Comparison of ENCODE assay signal across 8 cellular contexts in genomic region chr9:71766663-71767062, GRCh38. TPM values are rescaled to one million over a fixed set of nuclear protein-coding genes. Genes with fewer than 3 reads are reported as not detected.
DNase-seq lines count a peak whose midpoint lies in the region; ATAC-seq, FAIRE-seq and TF ChIP-seq lines count a peak whose summit lies in the region.

No MANE protein-coding gene starts in this region.

- H3K4me1 ChIP-seq in Loucy (ENCODE audit: insufficient read depth, low read length, poor library complexity, severe bottlenecking) (peaks cover 55% of the 10 kb centered on the region), endocrine pancreas (ENCODE audit: control insufficient read depth, insufficient read depth, low read length) (peaks cover 9% of the 10 kb centered on the region), osteoblast (ENCODE audit: insufficient read depth, low read length) (peaks cover 63% of the 10 kb centered on the region)

- no peak for FAIRE-seq in D721Med (lab: Jason Lieb, UNC)

- H3K27ac ChIP-seq in osteoblast (ENCODE audit: low read depth, low read length), result no peak overlapping the region

- H2AFZ ChIP-seq in Loucy (ENCODE audit: low read length) (no peak overlapping the region), osteoblast (ENCODE audit: low read length) (no peak overlapping the region)

- H3K27me3 ChIP-seq in Loucy (ENCODE audit: insufficient read depth, low read length, poor library complexity, severe bottlenecking) (no peaks in the 10 kb centered on the region), endocrine pancreas (ENCODE audit: control insufficient read depth, insufficient read depth, low read length) (no peaks in the 10 kb centered on the region), osteoblast (ENCODE audit: insufficient read depth, low read length) (no peaks in the 10 kb centered on the region)

- H3K36me3 ChIP-seq in Loucy (ENCODE audit: insufficient read depth, low read length) (no peaks in the 10 kb centered on the region), endocrine pancreas (ENCODE audit: control insufficient read depth, insufficient read depth, low read length) (no peaks in the 10 kb centered on the region), osteoblast (ENCODE audit: insufficient read depth, low read length) (no peaks in the 10 kb centered on the region)

- H3K4me3 ChIP-seq in Loucy (ENCODE audit: low read length, poor library complexity, severe bottlenecking), result peak overlapping the region; percentile 98
- peak overlapping the region; percentile 69 for H3K4me3 ChIP-seq in endocrine pancreas (ENCODE audit: control insufficient read depth, insufficient read depth, low read length)
- peak overlapping the region; percentile 95 for H3K4me3 ChIP-seq in osteoblast (ENCODE audit: insufficient read depth, low read length)

- H3K9me3 ChIP-seq in Loucy (ENCODE audit: insufficient read depth, low read depth, low read length), result no peaks in the 10 kb centered on the region
- no peaks in the 10 kb centered on the region for H3K9me3 ChIP-seq in endocrine pancreas (ENCODE audit: control insufficient read depth, low read length)
- no peaks in the 10 kb centered on the region for H3K9me3 ChIP-seq in osteoblast (ENCODE audit: low read depth, low read length)

- H3K9ac ChIP-seq in Loucy (ENCODE audit: low read depth, low read length, poor library complexity, severe bottlenecking) (peak overlapping the region; percentile 84), endocrine pancreas (ENCODE audit: control insufficient read depth, insufficient read depth, low read length) (no peak overlapping the region)

- H3K4me2 ChIP-seq in Loucy (ENCODE audit: low read depth, low read length, poor library complexity, severe bottlenecking), result peak overlapping the region; percentile 85
- H3K4me2 ChIP-seq in osteoblast (ENCODE audit: insufficient read depth, low read length), result peak overlapping the region; percentile 83

- H3K79me2 ChIP-seq in Loucy (ENCODE audit: insufficient read depth, low read length) (peaks cover 63% of the 10 kb centered on the region), osteoblast (ENCODE audit: insufficient read depth, low read length) (peaks cover 58% of the 10 kb centered on the region)

- H3K9me2 ChIP-seq in Loucy (replicated peaks; ENCODE audit: low read depth, low read length), result no peaks in the 10 kb centered on the region

- H4K20me1 ChIP-seq in Loucy (ENCODE audit: insufficient read depth, low read length, poor library complexity, severe bottlenecking) (peaks cover 13% of the 10 kb centered on the region), osteoblast (ENCODE audit: insufficient read depth, low read length) (peaks cover 26% of the 10 kb centered on the region)

- ATAC-seq in GM18907 (IDR thresholded peaks at IDR 0.05; ENCODE audit: unreplicated experiment) (peak; percentile 40), GM18868 (IDR thresholded peaks at IDR 0.05; ENCODE audit: unreplicated experiment) (no peak), HG03039 (IDR thresholded peaks at IDR 0.05; ENCODE audit: unreplicated experiment) (no peak)

- H3F3A ChIP-seq in Loucy (ENCODE audit: low read depth), result peaks cover 5% of the 10 kb centered on the region; the same call in 1 of the 2 replicates

- no peak for TF ChIP-seq CTCF in Loucy (conservative IDR thresholded peaks at IDR 0.05; ENCODE audit: low read length)
- TF ChIP-seq CTCF in osteoblast (IDR thresholded peaks at IDR 0.05; ENCODE audit: extremely low read depth, low read depth, low read length), result no peak
- TF ChIP-seq CTCF in D721Med (IDR thresholded peaks at IDR 0.05; ENCODE audit: insufficient read depth, missing control alignments), result no peak

- DNase-seq in osteoblast (ENCODE audit: insufficient read length, low spot score, missing footprints), result no peak
- no peak for DNase-seq in D721Med (ENCODE audit: insufficient read length, low spot score)
- no peak for DNase-seq in SIG-M5 (lab: John Stamatoyannopoulos, UW)

RNA-seq across cellular contexts. Expression of gene CEMIP2, which starts 1.6 kb away (rescaled TPM):
- 56.9 and 66.2 TPM in 2 replicates for total RNA-seq in osteoblast
